ENCODE assay signal across 8 cellular contexts in the genomic region with DNA sequence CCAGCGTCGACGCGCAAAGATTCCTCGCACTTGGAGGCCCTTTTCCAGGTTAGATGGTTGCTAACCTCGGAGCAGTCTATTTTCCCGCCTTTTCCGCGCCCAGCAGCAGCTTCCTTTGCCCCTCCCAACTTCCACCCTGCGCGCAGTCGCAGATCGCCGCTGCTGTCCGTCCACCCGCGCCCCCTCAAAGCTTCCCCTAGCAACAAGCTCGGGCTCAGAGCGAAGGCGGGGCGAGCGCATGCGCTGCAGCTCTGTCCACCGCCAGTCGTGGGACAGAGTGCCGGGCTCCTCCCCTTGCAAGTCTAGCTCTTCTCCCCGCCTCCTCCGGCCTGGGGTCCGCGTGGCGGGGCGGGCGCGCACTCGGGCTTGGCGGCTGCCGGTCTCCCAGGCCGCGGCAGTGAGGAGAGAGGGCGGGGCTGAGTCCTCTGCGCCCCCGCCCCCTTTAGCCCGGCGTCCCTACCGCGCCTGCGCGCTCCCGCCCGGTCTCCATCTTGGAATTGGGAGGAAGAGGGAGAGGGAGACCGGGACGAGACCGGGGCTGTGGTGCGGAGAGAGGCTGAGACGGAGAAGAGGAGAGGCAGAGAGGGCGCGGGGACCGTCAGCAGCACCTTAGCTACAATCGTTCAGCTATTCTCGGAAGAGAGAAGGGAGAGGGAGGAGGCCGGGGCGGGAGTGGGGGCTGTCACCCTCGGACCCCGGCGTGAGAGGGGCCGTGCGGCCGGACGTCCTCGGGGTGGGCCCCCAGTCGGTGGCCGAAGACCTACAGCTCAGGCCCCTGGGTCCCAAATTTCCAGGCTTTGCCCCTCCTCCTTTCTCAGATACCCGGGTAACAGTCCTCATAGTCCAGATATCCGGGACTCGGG. TPM values are rescaled to one million over a fixed set of nuclear protein-coding genes. Genes with fewer than 3 reads are reported as not detected.
A peak's percentile ranks its signal among the peaks of the same experiment; 100 is the strongest.
DNase-seq lines count a peak whose midpoint lies in the region; ATAC-seq and TF ChIP-seq lines count a peak whose summit lies in the region.

Gene TAOK2, plus strand, starts transcription at position 485 of the 863 bp plus-strand sequence. CDS start 3,905 bp downstream, outside the sequence.

- peaks cover 62% of the 10 kb centered on the region for H3K36me3 Mint-ChIP-seq in activated T-cell treated with anti-CD3 and anti-CD28 coated beads, Interleukin-2, amount 50 U/mL, for 24 hours (ENCODE audit: low read depth)

- H3K36me3 ChIP-seq in KMS-11 (ENCODE audit: insufficient read depth) = no peaks in the 10 kb centered on the region; the same call in 1 of the 2 replicates
- peaks cover 6% of the 10 kb centered on the region for H3K36me3 ChIP-seq in Panc1 (ENCODE audit: control insufficient read depth, insufficient read depth, low read length)
- H3K36me3 ChIP-seq in mucosa of stomach (ENCODE audit: control insufficient read depth, insufficient read depth, low read length) = no peaks in the 10 kb centered on the region

- POLR2A ChIA-PET in Panc1 (lab: Charles Lee) = interaction anchor here (0.6 to 1.3 kb wide), 7 partner anchors 11 to 278 kb away, joined by 3 to 9 read pairs (median 5); partner anchors contain the start of gene TMEM219

- H3K4me1 ChIP-seq in KMS-11 (ENCODE audit: low read depth, poor library complexity, severe bottlenecking) = peaks cover 22% of the 10 kb centered on the region
- peaks cover 19% of the 10 kb centered on the region for H3K4me1 ChIP-seq in Panc1 (ENCODE audit: control insufficient read depth, insufficient read depth, low read length)
- peaks cover 25% of the 10 kb centered on the region for H3K4me1 ChIP-seq in mucosa of stomach (ENCODE audit: control insufficient read depth, insufficient read depth, low read length)

- H3K4me3 ChIP-seq in KMS-11 (IDR thresholded peaks at IDR 0.05; ENCODE audit: insufficient read depth, low read depth, low read length) (no peak within 1 kb of the TSS), Panc1 (ENCODE audit: low read depth in 2 of 2, low read length in 2 of 2) (peak within 1 kb of the TSS; percentile 71 to 96), mucosa of stomach (ENCODE audit: low read length) (peak within 1 kb of the TSS; percentile 84)

- H4K20me1 ChIP-seq in KMS-11 (ENCODE audit: insufficient read depth) = no peaks in the 10 kb centered on the region

- H3K27me3 Mint-ChIP-seq in activated T-cell treated with anti-CD3 and anti-CD28 coated beads, Interleukin-2, amount 50 U/mL, for 24 hours = no peaks in the 10 kb centered on the region

- H3K27ac ChIP-seq in KMS-11 = peak within 1 kb of the TSS; percentile 0; the same call in 1 of the 2 replicates
- peak within 1 kb of the TSS; percentile 88 for H3K27ac ChIP-seq in Panc1 (ENCODE audit: low read length)

- CTCF ChIA-PET in Panc1 (lab: Charles Lee) = interaction anchor here (0.5 to 0.6 kb wide), 2 partner anchors 53 to 73 kb away, joined by 3 to 5 read pairs; no protein-coding TSS in a partner anchor

- H3K4me3 Mint-ChIP-seq in activated T-cell treated with anti-CD3 and anti-CD28 coated beads, Interleukin-2, amount 50 U/mL, for 24 hours = peak within 1 kb of the TSS; percentile 93

- H3K27ac Mint-ChIP-seq in activated T-cell treated with anti-CD3 and anti-CD28 coated beads, Interleukin-2, amount 50 U/mL, for 24 hours = peak within 1 kb of the TSS; percentile 95

- BruUV-seq in Panc1 (replicated peaks; lab: Mats Ljungman, UMichigan) = no TSS peak

- peak; percentile 81 for TF ChIP-seq POLR2A in erythroblast (IDR thresholded peaks at IDR 0.05; ENCODE audit: low read length)

- H3K4me2 ChIP-seq in KMS-11 = peak within 1 kb of the TSS; percentile 100

- intact Hi-C loops in Panc1 (cut with micrococcal nuclease; ENCODE audit: unreplicated experiment) = no loop called here

- peaks cover 35% of the 10 kb centered on the region for H3K4me1 Mint-ChIP-seq in activated T-cell treated with anti-CD3 and anti-CD28 coated beads, Interleukin-2, amount 50 U/mL, for 24 hours (ENCODE audit: low read depth)

- H3K9me3 ChIP-seq in Panc1 (ENCODE audit: control insufficient read depth, insufficient read depth, low read depth, low read length) (no peaks in the 10 kb centered on the region), mucosa of stomach (ENCODE audit: control insufficient read depth, low read length) (no peaks in the 10 kb centered on the region)

- peak within 1 kb of the TSS; percentile 69 for H2AFZ ChIP-seq in KMS-11 (ENCODE audit: low read depth)

- TF ChIP-seq CTCF in KMS-11 (conservative IDR thresholded peaks at IDR 0.05; ENCODE audit: low read depth, low read length) = no peak
- no peak for TF ChIP-seq CTCF in Panc1 (IDR thresholded peaks at IDR 0.05)

- peak within 1 kb of the TSS; percentile 59 for H3K9ac ChIP-seq in KMS-11
- H3K9ac ChIP-seq in mucosa of stomach (ENCODE audit: low read length) = peak within 1 kb of the TSS; percentile 96

- ATAC-seq in GM21737 (IDR thresholded peaks at IDR 0.05; ENCODE audit: unreplicated experiment) (peak; percentile 94), Panc1 (peak; percentile 96)

- H3K79me2 ChIP-seq in KMS-11 (ENCODE audit: insufficient read depth, low read depth) = peaks cover 25% of the 10 kb centered on the region

- in situ Hi-C loops in Panc1 (cut with HindIII; ENCODE audit: low pct_unique_long_range_greater_than_20kb, low sequenced_read_pairs) = no loop called here

- H3K27me3 ChIP-seq in KMS-11 (ENCODE audit: insufficient read depth, low read depth) (no peaks in the 10 kb centered on the region), Panc1 (ENCODE audit: control insufficient read depth, insufficient read depth, low read length) (no peaks in the 10 kb centered on the region), mucosa of stomach (ENCODE audit: control insufficient read depth, insufficient read depth, low read length) (no peaks in the 10 kb centered on the region)

- peaks cover 8% of the 10 kb centered on the region for H3K9me3 Mint-ChIP-seq in activated T-cell treated with anti-CD3 and anti-CD28 coated beads, Interleukin-2, amount 50 U/mL, for 24 hours

- DNase-seq in DMS79 (lab: John Stamatoyannopoulos, UW) (peak; percentile 97), Panc1 (ENCODE audit: low read depth, low spot score) (peak; percentile 81), erythroblast (lab: John Stamatoyannopoulos, UW) (peak; percentile 98 to 99)
- peak; percentile 98 for DNase-seq in activated T-cell treated with anti-CD3 and anti-CD28 coated beads, Interleukin-2, amount 50 U/mL, for 24 hours
- DNase-seq in stimulated activated CD8-positive, alpha-beta memory T cell treated with anti-CD3 and anti-CD28 coated beads, Interleukin-4, amount 100 ng/mL, for 48 hours = peak; percentile 97

RNA-seq across cellular contexts. Expression of gene TAOK2, which starts in this region (rescaled TPM):
- total RNA-seq in Panc1 (2021; ENCODE audit: unreplicated experiment) = 99.4 TPM
- 71.7 TPM for polyA plus RNA-seq in Panc1 (2012; ENCODE audit: insufficient read length)
